Comparison of ENCODE assay signal across 12 cellular contexts in genomic region chr13:36973621-36974268, GRCh38.
DNase-seq lines count a peak whose midpoint lies in the region; ATAC-seq lines count a peak whose summit lies in the region.
"Had no signal": no experiment of that assay in that cellular context is flagged by ENCODE, and none has a peak within 500 bp of the region (broad histone marks: within the 10 kb centered on the region; RNA-seq: fewer than 3 reads in every experiment).

No MANE protein-coding gene starts in this region.

- ATAC-seq in GM18858 (IDR thresholded peaks at IDR 0.05; ENCODE audit: unreplicated experiment), result peak; percentile 88
- ATAC-seq in GM21526 (IDR thresholded peaks at IDR 0.05; ENCODE audit: low FRiP score, unreplicated experiment), result peak; percentile 79
- peak; percentile 79 for ATAC-seq in HG03135 (IDR thresholded peaks at IDR 0.05; ENCODE audit: unreplicated experiment)
- ATAC-seq: activated CD8-positive, alpha-beta T cell treated with anti-CD3 and anti-CD28 coated beads, Interleukin-2, amount 10 ng/mL, durations not matched to agents 7 days and 5 days; natural killer cell treated with Interleukin-12 subunit alpha and Interleukin-12 subunit beta and Interleukin-15 and Interleukin-18, amount 100 ng/mL, for 72 hours had no signal

- DNase-seq in RPMI8226 (peak; percentile 34), UCSD-AML1 (lab: John Stamatoyannopoulos, UW; ENCODE audit: unreplicated experiment) (no peak), HUDEP-2 (lab: John Stamatoyannopoulos, UW; ENCODE audit: unreplicated experiment in 76 of 76) (no peak), NCI-H146 treated with DMSO at 0.1 percent for 48 hours (lab: John Stamatoyannopoulos, UW; ENCODE audit: unreplicated experiment) (no peak)
- DNase-seq in stimulated activated CD4-positive, alpha-beta T cell treated with anti-CD3 and anti-CD28 coated beads, Interleukin-15, amount 100 ng/mL, for 24 hours, result no peak
- DNase-seq: activated CD8-positive, alpha-beta T cell treated with anti-CD3 and anti-CD28 coated beads, Interleukin-2, amount 10 ng/mL, durations not matched to agents 7 days and 5 days; aorta; SHP77 had no signal
